17 cellular contexts compared by ENCODE assay signal in the genomic region with DNA sequence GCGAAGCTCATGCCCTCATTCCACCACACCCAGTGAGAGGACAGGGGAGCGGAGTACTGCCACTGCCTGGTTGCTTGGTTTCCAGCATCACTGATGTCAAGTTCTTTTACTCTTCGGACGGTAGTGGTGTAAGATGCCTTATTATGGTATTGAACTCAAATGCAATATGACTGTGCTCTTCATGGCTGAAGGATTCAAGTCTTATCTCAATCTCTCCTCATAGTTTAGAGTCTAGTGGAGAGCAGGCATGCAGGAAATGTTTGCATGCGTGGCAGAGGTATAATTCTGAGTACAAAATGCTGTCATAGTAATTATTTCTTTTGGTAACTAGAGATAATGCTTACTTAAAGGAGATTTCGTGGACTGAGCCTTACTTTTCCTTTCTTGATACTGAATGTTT. TPM values are rescaled to one million over a fixed set of nuclear protein-coding genes. Genes with fewer than 3 reads are reported as not detected.
A peak's percentile ranks its signal among the peaks of the same experiment; 100 is the strongest.
DNase-seq lines count a peak whose midpoint lies in the region; FAIRE-seq and TF ChIP-seq lines count a peak whose summit lies in the region.
"Not testable (repeated sequence)": the region's sequence is repeated elsewhere in the genome, so short reads cannot be mapped to it uniquely, and the experiment has no call there.
"Had no signal": no experiment of that assay in that cellular context is flagged by ENCODE, and none has a peak within 500 bp of the region (broad histone marks: within the 10 kb centered on the region; RNA-seq: fewer than 3 reads in every experiment).

No MANE protein-coding gene starts in this region.

- 61% methylated on average over 6 of the region's 6 CpGs for WGBS in smooth muscle cell (ENCODE audit: low lambda C conversion rate)

- DNase-seq in HTR-8/SVneo (ENCODE audit: insufficient read length, low spot score); smooth muscle cell (lab: John Stamatoyannopoulos, UW; ENCODE audit: unreplicated experiment); urothelium cell line (ENCODE audit: low spot score): not testable (repeated sequence)
- DNase-seq in amniotic epithelial cell (ENCODE audit: low read depth) (peak; percentile 58), astrocyte of the hippocampus (ENCODE audit: low read depth, low spot score) (peak; percentile 27), kidney glomerular epithelial cell (lab: John Stamatoyannopoulos, UW) (peak; percentile 48), non-pigmented ciliary epithelial cell (ENCODE audit: low read depth) (peak; percentile 23), renal cortical epithelial cell (ENCODE audit: low read depth) (peak; percentile 16)

- peak overlapping the region; percentile 35 for H3K4me2 ChIP-seq in smooth muscle cell

- H2AFZ ChIP-seq in smooth muscle cell (ENCODE audit: low read depth): peak overlapping the region; percentile 8

- not testable (repeated sequence) for H3K9me3 ChIP-seq in smooth muscle cell (replicated peaks; ENCODE audit: low read depth)

- H4K20me1 ChIP-seq in smooth muscle cell (ENCODE audit: low read depth): not testable (repeated sequence)

- peak overlapping the region; percentile 20 for H3K27ac ChIP-seq in smooth muscle cell (ENCODE audit: low read depth)

- not testable (repeated sequence) for H3F3A ChIP-seq in smooth muscle cell (ENCODE audit: low read depth)

- not testable (repeated sequence) for H3K9ac ChIP-seq in smooth muscle cell (ENCODE audit: low read depth)

- H3K36me3 ChIP-seq in smooth muscle cell (ENCODE audit: low read depth): not testable (repeated sequence)

- FAIRE-seq in HTR-8/SVneo (lab: Jason Lieb, UNC) (peak; percentile 44), urothelium cell line (lab: Jason Lieb, UNC) (peak; percentile 76)

- TF ChIP-seq CTCF in smooth muscle cell (IDR thresholded peaks at IDR 0.05; ENCODE audit: borderline replicate concordance, insufficient read depth, poor library complexity, severe bottlenecking): not testable (repeated sequence)

- H3K79me2 ChIP-seq in smooth muscle cell (ENCODE audit: low read depth): not testable (repeated sequence)

- H3K27me3 ChIP-seq in smooth muscle cell (ENCODE audit: low read depth): not testable (repeated sequence)

- not testable (repeated sequence) for H3K4me1 ChIP-seq in smooth muscle cell (ENCODE audit: low read depth)

- not testable (repeated sequence) for H3K4me3 ChIP-seq in smooth muscle cell

RNA-seq across cellular contexts. Expression of a gene that starts 46.5 kb away (rescaled TPM):
- total RNA-seq in renal cortical epithelial cell (not detected in 2 replicates), smooth muscle cell (not detected in 2 replicates)
- polyA plus RNA-seq in smooth muscle cell: not detected in 2 replicates
- total RNA-seq: A673; CD4-positive, alpha-beta memory T cell; CD4-positive, CD25-positive, alpha-beta regulatory T cell; CD8-positive, alpha-beta memory T cell; Daoy; G401; GM12878 had no signal
- polyA plus RNA-seq: AG04450; CD14-positive monocyte; CD4-positive, alpha-beta memory T cell; CD4-positive, CD25-positive, alpha-beta regulatory T cell; CD8-positive, alpha-beta memory T cell had no signal
